In genomic region chr9:83218411-83219090, GRCh38 we compare ENCODE assay signal across 9 cellular contexts.
DNase-seq lines count a peak whose midpoint lies in the region; ATAC-seq and TF ChIP-seq lines count a peak whose summit lies in the region.
"Had no signal": no experiment of that assay in that cellular context is flagged by ENCODE, and none has a peak within 500 bp of the region (broad histone marks: within the 10 kb centered on the region; RNA-seq: fewer than 3 reads in every experiment).

No MANE protein-coding gene starts in this region.

- ATAC-seq in right cardiac atrium (no peak), Right ventricle myocardium inferior (no peak), HG03457 (IDR thresholded peaks at IDR 0.05; ENCODE audit: unreplicated experiment) (no peak)

- H3K4me2 ChIP-seq in neuronal stem cell (ENCODE audit: insufficient read depth, low read length, poor library complexity, severe bottlenecking), result no peak overlapping the region

- H4K8ac ChIP-seq in neuronal stem cell (ENCODE audit: low read depth, low read length), result no peak overlapping the region

- H3K4me3 ChIP-seq in right cardiac atrium (ENCODE audit: low read length), result peak overlapping the region; percentile 69
- no peak overlapping the region for H3K4me3 ChIP-seq in epithelial cell of esophagus (ENCODE audit: low read length)
- no peak overlapping the region for H3K4me3 ChIP-seq in neuronal stem cell (ENCODE audit: low read length in 2 of 2)

- H4K91ac ChIP-seq in neuronal stem cell (ENCODE audit: low read depth, low read length, poor library complexity), result no peak overlapping the region

- H3K27me3 ChIP-seq in right cardiac atrium (ENCODE audit: control insufficient read depth, insufficient read depth) (no peaks in the 10 kb centered on the region), neuronal stem cell (ENCODE audit: control insufficient read depth in 3 of 3, insufficient read depth in 3 of 3, low read depth in 1 of 3, low read length in 3 of 3) (no peaks in the 10 kb centered on the region)

- no peaks in the 10 kb centered on the region for H3K36me3 ChIP-seq in neuronal stem cell (replicated peaks in 1 of 2; ENCODE audit: control insufficient read depth in 2 of 2, insufficient read depth in 2 of 2, low read length in 2 of 2)

- no peak overlapping the region for H3K14ac ChIP-seq in neuronal stem cell (ENCODE audit: low read length)

- H3K4me1 ChIP-seq in right cardiac atrium (ENCODE audit: control insufficient read depth, insufficient read depth, low read length) (no peaks in the 10 kb centered on the region), neuronal stem cell (ENCODE audit: control insufficient read depth in 2 of 2, insufficient read depth in 1 of 2, low read depth in 1 of 2, low read length in 2 of 2) (peaks cover 0 to 3% of the 10 kb centered on the region in 2 donors)

- H2AK5ac ChIP-seq in neuronal stem cell (ENCODE audit: low read depth, low read length), result no peak overlapping the region

- H3K9me3 ChIP-seq in right cardiac atrium (ENCODE audit: control insufficient read depth, low read length) (no peaks in the 10 kb centered on the region), neuronal stem cell (replicated peaks in 1 of 2; ENCODE audit: control insufficient read depth in 2 of 2, insufficient read depth in 1 of 2, low read depth in 1 of 2, low read length in 2 of 2) (no peaks in the 10 kb centered on the region)

- intact Hi-C loops in right cardiac atrium (cut with DNase I), result loop anchor here (5.0 to 10.0 kb wide), 7 partner anchors 96 to 376 kb away; partner anchors contain the start of gene FRMD3 (in 1 of the 4)
- intact Hi-C loops in Right ventricle myocardium inferior (cut with DNase I), result loop anchor here (2.0 to 5.0 kb wide), 3 partner anchors 109 to 320 kb away; partner anchors contain the start of gene FRMD3

- H3K4ac ChIP-seq in neuronal stem cell (ENCODE audit: low read length), result no peak overlapping the region

- H3K18ac ChIP-seq in neuronal stem cell (ENCODE audit: low read length), result no peak overlapping the region

- WGBS in right cardiac atrium, result 77% methylated on average over 11 of the region's 11 CpGs
- WGBS in neuronal stem cell (ENCODE audit: extremely low coverage in 2 of 2, insufficient read length in 2 of 2, insufficient replicate concordance in 1 of 2), 2 donors, result no CpG with 5 or more reads among the region's 11 CpGs

- peak overlapping the region; percentile 3 for H2AFZ ChIP-seq in neuronal stem cell (ENCODE audit: low read length)

- no peak overlapping the region for H2BK12ac ChIP-seq in neuronal stem cell (ENCODE audit: low read length)

- no peaks in the 10 kb centered on the region for H3K79me1 ChIP-seq in neuronal stem cell (ENCODE audit: low read depth, low read length)

- H2BK5ac ChIP-seq in neuronal stem cell (ENCODE audit: low read length), result no peak overlapping the region

- no peak for TF ChIP-seq CTCF in epithelial cell of esophagus (IDR thresholded peaks at IDR 0.05; ENCODE audit: insufficient read depth, low read depth, low read length, missing control alignments)

- H3K23ac ChIP-seq in neuronal stem cell (ENCODE audit: low read depth, low read length, poor library complexity), result no peak overlapping the region

- H3K27ac ChIP-seq in right cardiac atrium (ENCODE audit: low read length) (no peak overlapping the region), neuronal stem cell (replicated peaks; ENCODE audit: low read length) (no peak overlapping the region)

- H3K9ac ChIP-seq in neuronal stem cell (ENCODE audit: low read depth, low read length, poor library complexity), result no peak overlapping the region

- no peak overlapping the region for H2BK15ac ChIP-seq in neuronal stem cell (ENCODE audit: low read length)

- DNase-seq in right cardiac atrium (no peak), Right ventricle myocardium inferior (ENCODE audit: missing footprints) (no peak), epithelial cell of esophagus (ENCODE audit: low read depth) (peak; percentile 41), neuronal stem cell (ENCODE audit: low spot score) (no peak), NCI-H128 (lab: John Stamatoyannopoulos, UW; ENCODE audit: unreplicated experiment) (no peak), SW 1271 (lab: John Stamatoyannopoulos, UW) (no peak)
- DNase-seq in activated CD4-positive, alpha-beta T cell treated with anti-CD3 and anti-CD28 coated beads for 48 hours, result no peak
- DNase-seq: central memory CD4-positive, alpha-beta T cell had no signal

- no peak overlapping the region for H2BK120ac ChIP-seq in neuronal stem cell (ENCODE audit: low read depth, low read length)
